Comparison of ENCODE assay signal across 18 cellular contexts in genomic region chr16:22328081-22328725, GRCh38. TPM values are rescaled to one million over a fixed set of nuclear protein-coding genes. Genes with fewer than 3 reads are reported as not detected.
DNase-seq lines count a peak whose midpoint lies in the region; ATAC-seq, FAIRE-seq and TF ChIP-seq lines count a peak whose summit lies in the region.
"Had no signal": no experiment of that assay in that cellular context is flagged by ENCODE, and none has a peak within 500 bp of the region (broad histone marks: within the 10 kb centered on the region; RNA-seq: fewer than 3 reads in every experiment).

No MANE protein-coding gene starts in this region.

- no peaks in the 10 kb centered on the region for H3K27me3 ChIP-seq in GM12878 (replicated peaks in 1 of 2; ENCODE audit: control insufficient read depth in 2 of 2, insufficient read depth in 2 of 2, low read length in 1 of 2)
- no peaks in the 10 kb centered on the region for H3K27me3 ChIP-seq in lower lobe of right lung (ENCODE audit: low read depth)
- H3K27me3 ChIP-seq: BLaER1 had no signal

- in situ Hi-C loops in GM12878 (cut with MboI) = loop anchor here (10.0 kb wide), 4 partner anchors 347 to 1173 kb away; partner anchors contain the start of genes DNAH3 and LDAF1

- no peaks in the 10 kb centered on the region for H3K27me3 Mint-ChIP-seq in activated T-cell treated with anti-CD3 and anti-CD28 coated beads, Interleukin-2, amount 50 U/mL, for 24 hours
- H3K27me3 Mint-ChIP-seq in activated T-cell treated with anti-CD3 and anti-CD28 coated beads, Interleukin-2, amount 50 U/mL, for 72 hours (ENCODE audit: low read depth) = no peaks in the 10 kb centered on the region
- no peaks in the 10 kb centered on the region for H3K27me3 Mint-ChIP-seq in Calu3 (ENCODE audit: unreplicated experiment)

- H3K27ac ChIP-seq in GM12878 (ENCODE audit: control insufficient read depth, insufficient read depth) = no peak overlapping the region
- H3K27ac ChIP-seq in lower lobe of right lung = no peak overlapping the region
- H3K27ac ChIP-seq: A549, BLaER1 had no signal

- no peak overlapping the region for H3K4me2 ChIP-seq in GM12878 (ENCODE audit: control insufficient read depth, insufficient read depth)
- H3K4me2 ChIP-seq: A549, BLaER1 had no signal

- RAD21 ChIA-PET in GM12878 (lab: Charles Lee; ENCODE audit: unreplicated experiment) = no interaction called here

- H3K9me3 ChIP-seq in GM12878 (replicated peaks; ENCODE audit: control insufficient read depth, insufficient read depth, low read length) (no peaks in the 10 kb centered on the region), lower lobe of right lung (no peaks in the 10 kb centered on the region)
- H3K9me3 ChIP-seq: A549, BLaER1 had no signal

- H4K20me1 ChIP-seq in GM12878 (ENCODE audit: control insufficient read depth, insufficient read depth) = no peaks in the 10 kb centered on the region

- SMC1A ChIA-PET in GM12878 (lab: Charles Lee; ENCODE audit: uncharacterized antibody, unreplicated experiment) = no interaction called here

- no peak for TF ChIP-seq RAD21 in GM12878 (IDR thresholded peaks at IDR 0.05; ENCODE audit: insufficient read depth, low read depth, low read length)

- no peak overlapping the region for H3K4me3 ChIP-seq in GM12878
- H3K4me3 ChIP-seq in lower lobe of right lung = no peak overlapping the region
- H3K4me3 ChIP-seq: A549, BLaER1 had no signal

- no TSS peak for BruUV-seq in Calu3 (replicated peaks; lab: Mats Ljungman, UMichigan)
- BruUV-seq in GM12878 (replicated peaks; lab: Mats Ljungman, UMichigan) = no TSS peak

- 97% methylated on average over 10 of the region's 10 CpGs for WGBS in GM12878 (ENCODE audit: insufficient coverage, insufficient replicate concordance, low lambda C conversion rate, missing lambda C conversion rate)

- no peaks in the 10 kb centered on the region for H3K79me2 ChIP-seq in GM12878 (ENCODE audit: control insufficient read depth, insufficient read depth, low read length)

- peaks cover 97% of the 10 kb centered on the region for H3K36me3 Mint-ChIP-seq in activated T-cell treated with anti-CD3 and anti-CD28 coated beads, Interleukin-2, amount 50 U/mL, for 24 hours (ENCODE audit: low read depth)
- H3K36me3 Mint-ChIP-seq in activated T-cell treated with anti-CD3 and anti-CD28 coated beads, Interleukin-2, amount 50 U/mL, for 72 hours (ENCODE audit: insufficient read depth in 2 of 2) = peaks cover 10 to 19% of the 10 kb centered on the region in 2 donors
- peaks cover 89% of the 10 kb centered on the region for H3K36me3 Mint-ChIP-seq in Calu3 (ENCODE audit: insufficient read depth, unreplicated experiment)
- H3K36me3 Mint-ChIP-seq in stimulated activated effector memory CD8-positive, alpha-beta T cell treated with anti-CD3 and anti-CD28 coated beads, Interleukin-12 subunit alpha, Interleukin-12 subunit beta, amount 100 ng/mL, for 72 hours = peaks cover 94% of the 10 kb centered on the region

- H3K27ac Mint-ChIP-seq in activated T-cell treated with anti-CD3 and anti-CD28 coated beads, Interleukin-2, amount 50 U/mL, for 24 hours = peak overlapping the region; percentile 59
- no peak overlapping the region for H3K27ac Mint-ChIP-seq in activated T-cell treated with anti-CD3 and anti-CD28 coated beads, Interleukin-2, amount 50 U/mL, for 72 hours
- peak overlapping the region; percentile 23 for H3K27ac Mint-ChIP-seq in Calu3 (ENCODE audit: unreplicated experiment)
- peak overlapping the region; percentile 83 for H3K27ac Mint-ChIP-seq in stimulated activated effector memory CD8-positive, alpha-beta T cell treated with anti-CD3 and anti-CD28 coated beads, Interleukin-12 subunit alpha, Interleukin-12 subunit beta, amount 100 ng/mL, for 72 hours

- H3K9me3 Mint-ChIP-seq in activated T-cell treated with anti-CD3 and anti-CD28 coated beads, Interleukin-2, amount 50 U/mL, for 24 hours = no peaks in the 10 kb centered on the region
- H3K9me3 Mint-ChIP-seq in activated T-cell treated with anti-CD3 and anti-CD28 coated beads, Interleukin-2, amount 50 U/mL, for 72 hours = no peaks in the 10 kb centered on the region
- H3K9me3 Mint-ChIP-seq in Calu3 (ENCODE audit: low read depth, unreplicated experiment) = no peaks in the 10 kb centered on the region
- no peaks in the 10 kb centered on the region for H3K9me3 Mint-ChIP-seq in stimulated activated effector memory CD8-positive, alpha-beta T cell treated with anti-CD3 and anti-CD28 coated beads, Interleukin-12 subunit alpha, Interleukin-12 subunit beta, amount 100 ng/mL, for 72 hours

- TF ChIP-seq POLR2A in GM12878 (IDR thresholded peaks at IDR 0.05; ENCODE audit: low read depth, low read length) = 0 out of 2 replicates have a peak, but pooled peaks have one; percentile 17

- no peak overlapping the region for H2AFZ ChIP-seq in GM12878 (ENCODE audit: control insufficient read depth, low read depth, low read length)

- POLR2A ChIA-PET in GM12878 (lab: Charles Lee) = no interaction called here

- TF ChIP-seq CTCF in Calu3 (IDR thresholded peaks at IDR 0.05; ENCODE audit: unreplicated experiment) = no peak
- no peak for TF ChIP-seq CTCF in GM12878 (IDR thresholded peaks at IDR 0.05 in 2 of 3, conservative IDR thresholded peaks at IDR 0.05 in 1 of 3; ENCODE audit: control insufficient read depth in 2 of 3, extremely low read depth in 1 of 3, insufficient read depth in 1 of 3, low read depth in 3 of 3, low read length in 3 of 3)
- no peak for TF ChIP-seq CTCF in lower lobe of right lung (IDR thresholded peaks at IDR 0.05)

- peaks cover 17 to 35% of the 10 kb centered on the region in 2 experiments; a peak in 3 of 4 replicates for H3K36me3 ChIP-seq in GM12878 (ENCODE audit: control insufficient read depth in 2 of 2, insufficient read depth in 2 of 2, low read length in 1 of 2)
- H3K36me3 ChIP-seq in lower lobe of right lung = peaks cover 95% of the 10 kb centered on the region

- H3K4me3 Mint-ChIP-seq in activated T-cell treated with anti-CD3 and anti-CD28 coated beads, Interleukin-2, amount 50 U/mL, for 24 hours = no peak overlapping the region
- no peak overlapping the region for H3K4me3 Mint-ChIP-seq in activated T-cell treated with anti-CD3 and anti-CD28 coated beads, Interleukin-2, amount 50 U/mL, for 72 hours
- no peak overlapping the region for H3K4me3 Mint-ChIP-seq in Calu3 (ENCODE audit: low read depth, unreplicated experiment)
- no peak overlapping the region for H3K4me3 Mint-ChIP-seq in stimulated activated effector memory CD8-positive, alpha-beta T cell treated with anti-CD3 and anti-CD28 coated beads, Interleukin-12 subunit alpha, Interleukin-12 subunit beta, amount 100 ng/mL, for 72 hours

- CTCF ChIA-PET in Calu3 (lab: Charles Lee) = no interaction called here
- CTCF ChIA-PET in GM12878 (lab: Yijun Ruan, JAX) = interaction anchor here (1.5 to 2.8 kb wide), 2 partner anchors 9 kb away, joined by 3 to 11 read pairs; no protein-coding TSS in a partner anchor

- peaks cover 5% of the 10 kb centered on the region for H3K4me1 Mint-ChIP-seq in activated T-cell treated with anti-CD3 and anti-CD28 coated beads, Interleukin-2, amount 50 U/mL, for 24 hours (ENCODE audit: low read depth)
- peaks cover 10% of the 10 kb centered on the region for H3K4me1 Mint-ChIP-seq in activated T-cell treated with anti-CD3 and anti-CD28 coated beads, Interleukin-2, amount 50 U/mL, for 72 hours (ENCODE audit: low read depth)
- no peaks in the 10 kb centered on the region for H3K4me1 Mint-ChIP-seq in Calu3 (ENCODE audit: low read depth, unreplicated experiment)
- peaks cover 20% of the 10 kb centered on the region for H3K4me1 Mint-ChIP-seq in stimulated activated effector memory CD8-positive, alpha-beta T cell treated with anti-CD3 and anti-CD28 coated beads, Interleukin-12 subunit alpha, Interleukin-12 subunit beta, amount 100 ng/mL, for 72 hours

- TF ChIP-seq EP300 in GM12878 (IDR thresholded peaks at IDR 0.05; ENCODE audit: borderline replicate concordance in 1 of 2, control insufficient read depth in 1 of 2, low read depth in 2 of 2, low read length in 2 of 2) = no peak

- intact Hi-C loops in Calu3 (cut with micrococcal nuclease; ENCODE audit: unreplicated experiment) (loop anchor here (10.0 kb wide), 1 partner anchor 1023 kb away; no protein-coding TSS in a partner anchor), GM12878 (cut with micrococcal nuclease; ENCODE audit: unreplicated experiment) (no loop called here), lower lobe of right lung (cut with DNase I) (no loop called here)

- no peak overlapping the region for H3K9ac ChIP-seq in GM12878 (ENCODE audit: control insufficient read depth, insufficient read depth, low read length)
- H3K9ac ChIP-seq: BLaER1 had no signal

- peak; percentile 21 for DNase-seq in activated T-cell treated with anti-CD3 and anti-CD28 coated beads, Interleukin-2, amount 50 U/mL, for 24 hours
- no peak for DNase-seq in activated T-cell treated with anti-CD3 and anti-CD28 coated beads, Interleukin-2, amount 50 U/mL, for 72 hours
- DNase-seq in Calu3 (no peak), GM12878 (ENCODE audit: low read depth, low spot score) (no peak), cerebellar nuclear complex (lab: John Stamatoyannopoulos, UW) (no peak), lower lobe of right lung (no peak)
- DNase-seq in stimulated activated effector memory CD8-positive, alpha-beta T cell treated with anti-CD3 and anti-CD28 coated beads, Interleukin-12 subunit alpha, Interleukin-12 subunit beta, amount 100 ng/mL, for 72 hours (ENCODE audit: low spot score in 2 of 2) = no peak
- DNase-seq: DMS79, KBM-7, NCI-H1105 treated with DMSO at 0.1 percent for 48 hours, NCI-H1694, NCI-H2081 treated with DMSO at 0.1 percent for 48 hours, NCI-H510A treated with DMSO at 0.1 percent for 48 hours, NCI-H82, OCI-M1, SHP77 treated with DMSO at 0.1 percent for 48 hours had no signal

- ATAC-seq in activated T-cell treated with anti-CD3 and anti-CD28 coated beads, Interleukin-2, amount 50 U/mL, for 72 hours (replicated peaks in 1 of 2) = no peak
- ATAC-seq in GM12878 (no peak), lower lobe of right lung (no peak)
- ATAC-seq in stimulated activated effector memory CD8-positive, alpha-beta T cell treated with anti-CD3 and anti-CD28 coated beads, Interleukin-12 subunit alpha, Interleukin-12 subunit beta, amount 100 ng/mL, for 72 hours = no peak
- ATAC-seq: A549 had no signal

- no peaks in the 10 kb centered on the region for H3K4me1 ChIP-seq in GM12878 (ENCODE audit: control insufficient read depth, insufficient read depth, low read length)
- H3K4me1 ChIP-seq in lower lobe of right lung = peaks cover 6% of the 10 kb centered on the region
- H3K4me1 ChIP-seq: A549, BLaER1 had no signal

- no peak for FAIRE-seq in GM12878 (lab: Jason Lieb, UNC)
- FAIRE-seq: A549 had no signal

RNA-seq across cellular contexts. Expression of gene POLR3E, which starts 31.0 kb away (rescaled TPM):
- 10 to 100 TPM; 57.5 to 59.5 TPM for total RNA-seq in activated T-cell treated with anti-CD3 and anti-CD28 coated beads, Interleukin-2, amount 50 U/mL, for 72 hours
- total RNA-seq in Calu3 (2022) (95.2 and 96.4 TPM in 2 replicates), GM12878 (2014; rRNA removed) (34.6 and 36.8 TPM in 2 replicates), GM12878 (2014; rRNA removed; fragmentation: Illumina TruSeq; extraction: Trizol) (39.1 and 41.0 TPM in 2 replicates), GM12878 (2021) (52.0 and 54.0 TPM in 2 replicates), lower lobe of right lung (36.6 TPM)
- total RNA-seq in GM12878 (2013; cell fraction: nucleolus; rRNA removed) = 132 and 140 TPM in 2 replicates
- 11.1 TPM for polyA plus RNA-seq in GM12878 (2011; ENCODE audit: low read depth)
- polyA plus RNA-seq in GM12878 (2011; rRNA removed) (49.4 and 79.5 TPM in 2 replicates), GM12878 (2014; fragmentation: Illumina TruSeq; extraction: Trizol) (30.0 and 57.6 TPM in 2 replicates), GM12878 (2014; fragmentation: Nextera tagmentation; extraction: Ambion mirVana) (10 to 100 TPM; 11.1 to 15.5 TPM), GM12878 (2014; rRNA removed) (42.0 and 48.5 TPM in 2 replicates), GM12878 (2016; fragmentation: Nextera tagmentation; extraction: Ambion mirVana) (10 to 100 TPM; 35.2 to 40.2 TPM)
- polyA plus RNA-seq in GM12878 (2011; cell fraction: cytosol; rRNA removed) = 66.7 and 74.8 TPM in 2 replicates
- 151 and 224 TPM in 2 replicates for polyA plus RNA-seq in GM12878 (2011; cell fraction: nucleus; rRNA removed)
- polyA plus RNA-seq in GM12878 (2012) = 21.4 and 23.0 TPM in 2 replicates
- 180 and 257 TPM in 2 replicates for polyA minus RNA-seq in GM12878 (2011; rRNA and poly(A)+ RNA removed)
- polyA minus RNA-seq in GM12878 (2011; cell fraction: cytosol; rRNA and poly(A)+ RNA removed) = 22.6 and 39.0 TPM in 2 replicates
- polyA minus RNA-seq in GM12878 (2011; cell fraction: nucleus; rRNA and poly(A)+ RNA removed) = 44.4 and 81.2 TPM in 2 replicates

RNA-seq across cellular contexts. Expression of gene CDR2, which starts 46.2 kb away (rescaled TPM):
- 10 to 100 TPM; 50.0 to 57.2 TPM for total RNA-seq in activated T-cell treated with anti-CD3 and anti-CD28 coated beads, Interleukin-2, amount 50 U/mL, for 72 hours
- 76.2 and 78.9 TPM in 2 replicates for total RNA-seq in Calu3 (2022)
- 16.9 and 22.4 TPM in 2 replicates for total RNA-seq in GM12878 (2013; cell fraction: nucleolus; rRNA removed)
- total RNA-seq in GM12878 (2014; rRNA removed) = 16.0 and 21.9 TPM in 2 replicates
- total RNA-seq in GM12878 (2014; rRNA removed; fragmentation: Illumina TruSeq; extraction: Trizol) = 18.0 and 19.7 TPM in 2 replicates
- total RNA-seq in GM12878 (2021) = 20.7 and 25.6 TPM in 2 replicates
- polyA plus RNA-seq in GM12878 (2011; ENCODE audit: low read depth) = 12.1 TPM
- 23.7 and 26.5 TPM in 2 replicates for polyA plus RNA-seq in GM12878 (2011; rRNA removed)
- polyA plus RNA-seq in GM12878 (2011; cell fraction: cytosol; rRNA removed) = 15.6 and 17.3 TPM in 2 replicates
- 12.5 and 12.9 TPM in 2 replicates for polyA plus RNA-seq in GM12878 (2011; cell fraction: nucleus; rRNA removed)
- polyA plus RNA-seq in GM12878 (2012) = 13.1 and 14.8 TPM in 2 replicates
- polyA plus RNA-seq in GM12878 (2014; fragmentation: Illumina TruSeq; extraction: Trizol) = 24.3 and 24.5 TPM in 2 replicates
- 1 to 10 TPM; 4.8 to 5.5 TPM for polyA plus RNA-seq in GM12878 (2014; fragmentation: Nextera tagmentation; extraction: Ambion mirVana)
- polyA plus RNA-seq in GM12878 (2014; rRNA removed) = 19.8 and 20.5 TPM in 2 replicates
- polyA plus RNA-seq in GM12878 (2016; fragmentation: Nextera tagmentation; extraction: Ambion mirVana) = 10 to 100 TPM in 1 of 2 experiments, 1 to 10 TPM in 1; 6.7 to 14.1 TPM
- polyA minus RNA-seq in GM12878 (2011; rRNA and poly(A)+ RNA removed) = 21.7 and 24.5 TPM in 2 replicates
- polyA minus RNA-seq in GM12878 (2011; cell fraction: cytosol; rRNA and poly(A)+ RNA removed) = 9.4 and 9.6 TPM in 2 replicates
- polyA minus RNA-seq in GM12878 (2011; cell fraction: nucleus; rRNA and poly(A)+ RNA removed) = 8.5 and 10.2 TPM in 2 replicates
- 16.2 TPM for total RNA-seq in lower lobe of right lung
